ENCODE assay signal across 17 cellular contexts in genomic region chr17:3555189-3555796, GRCh38. TPM values are rescaled to one million over a fixed set of nuclear protein-coding genes. Genes with fewer than 3 reads are reported as not detected.
DNase-seq lines count a peak whose midpoint lies in the region; ATAC-seq and TF ChIP-seq lines count a peak whose summit lies in the region.
"Had no signal": no experiment of that assay in that cellular context is flagged by ENCODE, and none has a peak within 500 bp of the region (broad histone marks: within the 10 kb centered on the region; RNA-seq: fewer than 3 reads in every experiment).

No MANE protein-coding gene starts in this region.

- H3K9ac ChIP-seq in H9 (ENCODE audit: extremely low read depth, insufficient read length, low read length) (no peak overlapping the region), neural progenitor cell (no peak overlapping the region)

- H3K4me1 Mint-ChIP-seq in H9 (peaks cover 4 to 10% of the 10 kb centered on the region in 2 experiments; a peak in 3 of 4 replicates), neural progenitor cell (peaks cover 11% of the 10 kb centered on the region)
- H3K4me1 Mint-ChIP-seq in stimulated activated memory B cell treated with anti-CD40 and anti-IgM and Interleukin-4, amounts not matched to agents 10 μg/mL and 1 μg/mL and 100 μg/mL, for 72 hours = peaks cover 64% of the 10 kb centered on the region

- H3K9me3 Mint-ChIP-seq in H9 (no peaks in the 10 kb centered on the region; a peak in 1 of 5 replicates), neural progenitor cell (no peaks in the 10 kb centered on the region)
- H3K9me3 Mint-ChIP-seq in stimulated activated memory B cell treated with anti-CD40 and anti-IgM and Interleukin-4, amounts not matched to agents 10 μg/mL and 1 μg/mL and 100 μg/mL, for 72 hours = no peaks in the 10 kb centered on the region
- H3K9me3 Mint-ChIP-seq: CD4-positive, alpha-beta memory T cell had no signal

- H4K91ac ChIP-seq in H9 (ENCODE audit: insufficient read length, low read depth, low read length) = no peak overlapping the region

- no peaks in the 10 kb centered on the region for H3K36me3 ChIP-seq in neural progenitor cell
- H3K36me3 ChIP-seq: BE2C had no signal

- H3K27ac ChIP-seq in H9 (ENCODE audit: insufficient read length, low read depth, low read length) (no peak overlapping the region), neural progenitor cell (no peak overlapping the region)
- H3K27ac ChIP-seq: A549, C4-2B, HL-60 had no signal

- DNase-seq in H9 = peak; percentile 26
- peak; percentile 42 for DNase-seq in ecto neural progenitor cell (ENCODE audit: low spot score)
- no peak for DNase-seq in neural progenitor cell (ENCODE audit: low spot score)
- no peak for DNase-seq in middle frontal gyrus (ENCODE audit: extremely low spot score, low spot score)
- no peak for DNase-seq in iPS-NIHi11 (ENCODE audit: low spot score)
- DNase-seq: BE2C; CD4-positive, alpha-beta memory T cell; COR-L47; DND-41; GDM1; IMR-90 had no signal

- no peaks in the 10 kb centered on the region for H3K23me2 ChIP-seq in H9 (ENCODE audit: insufficient read length, low read depth, low read length, poor library complexity, severe bottlenecking)

- H3K27me3 ChIP-seq in H9 (ENCODE audit: insufficient read depth, low read length) (no peaks in the 10 kb centered on the region), neural progenitor cell (no peaks in the 10 kb centered on the region)
- H3K27me3 ChIP-seq: BE2C had no signal

- H3K18ac ChIP-seq in H9 (ENCODE audit: insufficient read length, low read depth, low read length) = no peak overlapping the region

- H2BK12ac ChIP-seq in H9 (ENCODE audit: insufficient read length, low read depth, low read length) = no peak overlapping the region

- no peak for TF ChIP-seq CTCF in H9 (conservative IDR thresholded peaks at IDR 0.05)
- no peak for TF ChIP-seq CTCF in neural progenitor cell (IDR thresholded peaks at IDR 0.05)

- H3K4me3 Mint-ChIP-seq in H9 (no peak overlapping the region), neural progenitor cell (peak overlapping the region; percentile 15)
- no peak overlapping the region for H3K4me3 Mint-ChIP-seq in stimulated activated memory B cell treated with anti-CD40 and anti-IgM and Interleukin-4, amounts not matched to agents 10 μg/mL and 1 μg/mL and 100 μg/mL, for 72 hours

- no peak overlapping the region for H2BK120ac ChIP-seq in H9 (ENCODE audit: low read depth, low read length, poor library complexity, severe bottlenecking)

- H3K56ac ChIP-seq in H9 (ENCODE audit: insufficient read length, low read depth, low read length) = no peak overlapping the region

- H2BK15ac ChIP-seq in H9 (ENCODE audit: low read depth, low read length) = no peak overlapping the region

- H2AK5ac ChIP-seq in H9 (ENCODE audit: insufficient read length, low read length) = no peak overlapping the region

- no peak overlapping the region for H4K5ac ChIP-seq in H9 (ENCODE audit: insufficient read length, low read depth, low read length)

- H3K4ac ChIP-seq in H9 (ENCODE audit: low read depth, low read length) = no peak overlapping the region

- H2BK20ac ChIP-seq in H9 (ENCODE audit: low read depth, low read length, poor library complexity, severe bottlenecking) = no peak overlapping the region

- H4K8ac ChIP-seq in H9 (replicated peaks; ENCODE audit: insufficient read length, low read depth, low read length) = no peak overlapping the region

- H3K27me3 Mint-ChIP-seq in H9 (ENCODE audit: low read depth) (peaks cover 2% of the 10 kb centered on the region; the same call in 1 of the 2 replicates), neural progenitor cell (ENCODE audit: insufficient read depth, low read depth) (peaks cover 15% of the 10 kb centered on the region)
- no peaks in the 10 kb centered on the region for H3K27me3 Mint-ChIP-seq in stimulated activated memory B cell treated with anti-CD40 and anti-IgM and Interleukin-4, amounts not matched to agents 10 μg/mL and 1 μg/mL and 100 μg/mL, for 72 hours

- no peaks in the 10 kb centered on the region for H3K79me1 ChIP-seq in H9 (ENCODE audit: insufficient read depth, low read depth, low read length, poor library complexity, severe bottlenecking)

- H3F3A ChIP-seq in neural progenitor cell (ENCODE audit: low read depth) = no peaks in the 10 kb centered on the region

- no peaks in the 10 kb centered on the region for H3K79me2 ChIP-seq in H9 (ENCODE audit: insufficient read depth, low read length)
- H3K79me2 ChIP-seq in neural progenitor cell (ENCODE audit: low read depth) = no peaks in the 10 kb centered on the region

- no peaks in the 10 kb centered on the region for H4K20me1 ChIP-seq in H9 (ENCODE audit: control insufficient read depth, insufficient read depth, insufficient read length)
- H4K20me1 ChIP-seq in neural progenitor cell (ENCODE audit: low read depth) = no peaks in the 10 kb centered on the region

- no peak for ATAC-seq in stimulated activated memory B cell treated with anti-CD40 and anti-IgM and Interleukin-4, amounts not matched to agents 10 μg/mL and 1 μg/mL and 100 μg/mL, for 72 hours
- ATAC-seq in GM18870 (IDR thresholded peaks at IDR 0.05; ENCODE audit: unreplicated experiment) = no peak
- ATAC-seq: A549, HCT116 had no signal

- H3K4me1 ChIP-seq in H9 (ENCODE audit: insufficient read depth, low read length) = no peaks in the 10 kb centered on the region
- H3K4me1 ChIP-seq in neural progenitor cell = no peaks in the 10 kb centered on the region
- H3K4me1 ChIP-seq: A549, BE2C had no signal

- no peak overlapping the region for H3K4me3 ChIP-seq in neural progenitor cell
- H3K4me3 ChIP-seq: A549 had no signal

- H2AFZ ChIP-seq in H9 (ENCODE audit: low read length) = no peak overlapping the region
- H2AFZ ChIP-seq in neural progenitor cell (replicated peaks) = no peak overlapping the region

- no peak overlapping the region for H2BK5ac ChIP-seq in H9 (ENCODE audit: insufficient read length, low read length)

- H3K4me2 ChIP-seq in H9 (ENCODE audit: insufficient read depth, insufficient read length, low read length) = no peak overlapping the region
- no peak overlapping the region for H3K4me2 ChIP-seq in neural progenitor cell
- H3K4me2 ChIP-seq: A549 had no signal

- no peaks in the 10 kb centered on the region for H3K9me3 ChIP-seq in H9 (ENCODE audit: control insufficient read depth, low read depth, low read length)
- H3K9me3 ChIP-seq in neural progenitor cell (ENCODE audit: low read depth) = no peaks in the 10 kb centered on the region
- H3K9me3 ChIP-seq: A549, BE2C had no signal

- no peak overlapping the region for H3K14ac ChIP-seq in H9 (ENCODE audit: insufficient read depth, low read length)

- no peaks in the 10 kb centered on the region for H3K36me3 Mint-ChIP-seq in H9 (ENCODE audit: insufficient read depth in 1 of 3, low read depth in 3 of 3)
- H3K36me3 Mint-ChIP-seq in neural progenitor cell = no peaks in the 10 kb centered on the region
- peaks cover 45% of the 10 kb centered on the region for H3K36me3 Mint-ChIP-seq in stimulated activated memory B cell treated with anti-CD40 and anti-IgM and Interleukin-4, amounts not matched to agents 10 μg/mL and 1 μg/mL and 100 μg/mL, for 72 hours
- H3K36me3 Mint-ChIP-seq: CD4-positive, alpha-beta memory T cell had no signal

- no peak overlapping the region for H3K23ac ChIP-seq in H9 (ENCODE audit: insufficient read length, low read depth, low read length)

- peak overlapping the region in 1 of 3 experiments; percentile 35; a peak in 1 of 7 replicates for H3K27ac Mint-ChIP-seq in H9
- peak overlapping the region; percentile 37 for H3K27ac Mint-ChIP-seq in neural progenitor cell
- peak overlapping the region; percentile 90 for H3K27ac Mint-ChIP-seq in stimulated activated memory B cell treated with anti-CD40 and anti-IgM and Interleukin-4, amounts not matched to agents 10 μg/mL and 1 μg/mL and 100 μg/mL, for 72 hours
- H3K27ac Mint-ChIP-seq: CD4-positive, alpha-beta memory T cell had no signal

- H3T11ph ChIP-seq in H9 (ENCODE audit: low read length) = no peak overlapping the region

- WGBS in H9 (ENCODE audit: extremely low coverage, insufficient read length, low lambda C conversion rate) = no CpG with 5 or more reads among the region's 10 CpGs

RNA-seq across cellular contexts. Expression of gene TRPV3, which starts 2.3 kb away (rescaled TPM):
- total RNA-seq in H9 (2021) (0.63 and 1.2 TPM in 2 replicates), neural progenitor cell (ENCODE audit: low replicate concordance) (1.5 and 1.9 TPM in 2 replicates)

RNA-seq across cellular contexts. Expression of gene TRPV1, which starts 53.9 kb away (rescaled TPM):
- total RNA-seq in H9 (2021) = 5.5 and 8.1 TPM in 2 replicates
- total RNA-seq in neural progenitor cell (ENCODE audit: low replicate concordance) = 4.0 and 4.2 TPM in 2 replicates

Comparison
In these comparisons a context has a peak if more than half of its experiments do, and no peak if none do; other contexts are left out.
1. DNase-seq: peak in H9 (single experiment) and ecto neural progenitor cell (single experiment); none in neural progenitor cell (single experiment), middle frontal gyrus (single experiment) and iPS-NIHi11 (single experiment).